Comparison of ENCODE assay signal across 8 cellular contexts in genomic region chrX:129905787-129906580, GRCh38. TPM values are rescaled to one million over a fixed set of nuclear protein-coding genes. Genes with fewer than 3 reads are reported as not detected.
DNase-seq lines count a peak whose midpoint lies in the region; ATAC-seq, FAIRE-seq and TF ChIP-seq lines count a peak whose summit lies in the region.

TSS of gene UTP14A (plus strand) at chrX:129906164. CDS start at chrX:129906211, 47 bp downstream.

- H3K27me3 Mint-ChIP-seq in type B pancreatic cell: no peaks in the 10 kb centered on the region

- intact Hi-C loops in adrenal gland (cut with DNase I): no loop called here
- intact Hi-C loops in heart left ventricle (cut with DNase I): loop anchor here in 8 of 10 donors (10.0 kb wide), 3 partner anchors 61 to 301 kb away; partner anchors contain the start of gene ZDHHC9 (in 1 of the 8)

- FAIRE-seq in GM12892 (lab: Jason Lieb, UNC): peak; percentile 98

- peaks cover 0 to 4% of the 10 kb centered on the region in 2 donors for H3K36me3 ChIP-seq in adrenal gland (replicated peaks in 1 of 2)
- H3K36me3 ChIP-seq in heart left ventricle: peaks cover 0 to 32% (median 17%) of the 10 kb centered on the region in 9 donors

- H3K4me1 Mint-ChIP-seq in type B pancreatic cell (ENCODE audit: unreplicated experiment): no peaks in the 10 kb centered on the region

- H3K36me3 Mint-ChIP-seq in type B pancreatic cell: peaks cover 6% of the 10 kb centered on the region

- ATAC-seq in HG02852 (IDR thresholded peaks at IDR 0.05; ENCODE audit: unreplicated experiment) (peak; percentile 97), heart left ventricle (peak; percentile 92 to 100 (median 99))

- no peaks in the 10 kb centered on the region for H3K9me3 Mint-ChIP-seq in type B pancreatic cell

- H3K9me3 ChIP-seq in adrenal gland (replicated peaks in 1 of 3): no peaks in the 10 kb centered on the region
- no peaks in the 10 kb centered on the region for H3K9me3 ChIP-seq in heart left ventricle

- no peaks in the 10 kb centered on the region for H3K27me3 ChIP-seq in adrenal gland
- no peaks in the 10 kb centered on the region for H3K27me3 ChIP-seq in heart left ventricle

- DNase-seq in GM12892 (ENCODE audit: insufficient read length): peak; percentile 51
- DNase-seq in NCI-H146 (lab: John Stamatoyannopoulos, UW): peak; percentile 93
- DNase-seq in T-helper 1 cell: peak; percentile 67 to 91 (median 71)
- DNase-seq in adrenal gland: peak; percentile 79 to 95 (median 89)
- DNase-seq in heart left ventricle: peak; percentile 88 to 93 (median 90)
- peak; percentile 90 for DNase-seq in pons (ENCODE audit: low spot score)
- peak; percentile 79 for DNase-seq in type B pancreatic cell (ENCODE audit: extremely low spot score, unreplicated experiment)

- H3K4me3 ChIP-seq in adrenal gland (peak within 1 kb of the TSS in 3 of 4 donors; percentile 3 to 70 (median 55)), heart left ventricle (peak within 1 kb of the TSS; percentile 44 to 78 (median 67))

- TF ChIP-seq POLR2A in GM12892 (IDR thresholded peaks at IDR 0.05; ENCODE audit: low read depth, low read length): peak; percentile 69; the same call in 1 of the 2 replicates
- peak in 1 of 2 donors; percentile 54 for TF ChIP-seq POLR2A in adrenal gland (IDR thresholded peaks at IDR 0.05)
- TF ChIP-seq POLR2A in heart left ventricle (IDR thresholded peaks at IDR 0.05): peak in 1 of 2 donors; percentile 26

- H3K27ac Mint-ChIP-seq in type B pancreatic cell: peak within 1 kb of the TSS; percentile 89

- no peaks in the 10 kb centered on the region for H3K4me1 ChIP-seq in adrenal gland (replicated peaks in 1 of 2)
- H3K4me1 ChIP-seq in heart left ventricle: peaks cover 0 to 8% (median 2%) of the 10 kb centered on the region in 12 donors

- peak within 1 kb of the TSS; percentile 94 for H3K4me3 Mint-ChIP-seq in type B pancreatic cell

- 0 to 49% (median 17%) methylated on average over 28 to 53 of the region's 53 CpGs for WGBS in adrenal gland, 4 donors
- 0 to 38% (median 19%) methylated on average over 49 to 53 of the region's 53 CpGs for WGBS in heart left ventricle, 4 donors

- H3K27ac ChIP-seq in adrenal gland (peak within 1 kb of the TSS; percentile 6 to 71 (median 53)), heart left ventricle (peak within 1 kb of the TSS; percentile 24 to 85 (median 74))

- TF ChIP-seq CTCF in adrenal gland (IDR thresholded peaks at IDR 0.05) (no peak), heart left ventricle (IDR thresholded peaks at IDR 0.05) (no peak), type B pancreatic cell (conservative IDR thresholded peaks at IDR 0.05) (no peak)

RNA-seq across cellular contexts. Expression of gene UTP14A, which starts in this region (rescaled TPM):
- polyA plus RNA-seq in GM12892 (2012; ENCODE audit: missing spikeins): 21.3 TPM
- total RNA-seq in adrenal gland: 10 to 100 TPM; 10.1 to 17.5 (median 15.1) TPM
- polyA plus RNA-seq in adrenal gland: 10 to 100 TPM; 10.7 to 28.1 (median 11.1) TPM
- total RNA-seq in heart left ventricle: 10 to 100 TPM in 3 of 9 donors, 1 to 10 TPM in 6; 7.3 to 10.6 (median 9.0) TPM
- 10 to 100 TPM in 1 of 2 donors, 1 to 10 TPM in 1; 5.6 to 14.0 TPM for polyA plus RNA-seq in heart left ventricle
- total RNA-seq in type B pancreatic cell (ENCODE audit: low replicate concordance): 21.9 and 22.4 TPM in 2 replicates

Comparison
In these comparisons a context has a peak if more than half of its experiments do, and no peak if none do; other contexts are left out.
1. Peak in every context shown above with its lines: DNase-seq, ATAC-seq, H3K4me3 ChIP-seq and H3K27ac ChIP-seq.
2. intact Hi-C loops: an anchor here in heart left ventricle (10.0 kb wide); none called in adrenal gland.